ENCODE assay signal across 7 cellular contexts in the genomic region with DNA sequence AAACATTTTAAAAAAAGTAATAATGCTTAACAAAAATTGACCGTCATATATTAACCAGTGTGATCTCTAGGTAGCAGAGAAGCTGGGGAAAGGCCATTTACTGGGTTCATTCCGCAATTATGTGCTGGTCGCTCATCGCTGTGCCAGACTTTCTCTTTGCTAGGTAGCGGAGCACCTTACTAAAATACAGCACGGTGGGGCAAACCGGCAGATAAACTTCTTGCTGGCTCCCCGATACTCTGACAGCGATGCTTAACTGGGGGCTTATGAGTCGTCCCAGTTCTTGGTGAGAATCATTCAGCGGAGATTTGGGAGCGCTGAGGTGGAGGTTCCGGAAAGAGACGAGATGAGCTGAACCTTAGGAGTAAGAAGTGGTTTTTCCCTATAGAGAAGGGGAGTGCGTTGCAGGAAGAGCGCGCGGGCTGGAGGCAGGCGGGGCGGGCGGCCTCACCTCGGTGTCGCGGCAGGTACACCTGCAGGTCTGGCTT. TPM values are rescaled to one million over a fixed set of nuclear protein-coding genes. Genes with fewer than 3 reads are reported as not detected.
DNase-seq lines count a peak whose midpoint lies in the region; ATAC-seq and TF ChIP-seq lines count a peak whose summit lies in the region.

No MANE protein-coding gene starts in this region.

- peak; percentile 12 for ATAC-seq in GM21619 (IDR thresholded peaks at IDR 0.05; ENCODE audit: unreplicated experiment)
- no peak for ATAC-seq in GM18858 (IDR thresholded peaks at IDR 0.05; ENCODE audit: unreplicated experiment)
- no peak for ATAC-seq in GM18868 (IDR thresholded peaks at IDR 0.05; ENCODE audit: unreplicated experiment)
- ATAC-seq in HG02610 (IDR thresholded peaks at IDR 0.05; ENCODE audit: unreplicated experiment): no peak

- H3K4me1 ChIP-seq in Peyer's patch: peaks cover 0 to 9% (median 6%) of the 10 kb centered on the region in 4 donors
- H3K4me1 ChIP-seq in fibroblast of lung (ENCODE audit: control insufficient read depth, extremely low read depth, insufficient read depth, low read length): peaks cover 12% of the 10 kb centered on the region

- TF ChIP-seq CTCF in Peyer's patch (IDR thresholded peaks at IDR 0.05) (no peak), fibroblast of lung (conservative IDR thresholded peaks at IDR 0.05 in 1 of 2, IDR thresholded peaks at IDR 0.05 in 1 of 2; ENCODE audit: low read depth in 1 of 2, low read length in 2 of 2) (no peak), retinal pigment epithelial cell (conservative IDR thresholded peaks at IDR 0.05; ENCODE audit: low read depth, low read length) (no peak)

- H3K4me2 ChIP-seq in fibroblast of lung (ENCODE audit: extremely low read depth, insufficient read depth, low read length): peak overlapping the region; percentile 96

- H3K9me3 ChIP-seq in Peyer's patch: no peaks in the 10 kb centered on the region
- H3K9me3 ChIP-seq in fibroblast of lung (ENCODE audit: control insufficient read depth, insufficient read depth, low read depth, low read length): no peaks in the 10 kb centered on the region

- no peaks in the 10 kb centered on the region for H4K20me1 ChIP-seq in fibroblast of lung (ENCODE audit: control insufficient read depth, extremely low read depth, insufficient read depth, low read length)

- DNase-seq in Peyer's patch: no peak
- DNase-seq in fibroblast of lung (ENCODE audit: low read depth in 2 of 2): no peak
- no peak for DNase-seq in retinal pigment epithelial cell (ENCODE audit: low read depth)

- H3K27me3 ChIP-seq in Peyer's patch: no peaks in the 10 kb centered on the region
- H3K27me3 ChIP-seq in fibroblast of lung (ENCODE audit: control insufficient read depth, insufficient read depth, low read length): no peaks in the 10 kb centered on the region

- peaks cover 0 to 21% (median 0%) of the 10 kb centered on the region in 3 donors for H3K36me3 ChIP-seq in Peyer's patch
- peaks cover 9% of the 10 kb centered on the region for H3K36me3 ChIP-seq in fibroblast of lung (ENCODE audit: control insufficient read depth, insufficient read depth, low read length)

- peak overlapping the region; percentile 62 for H2AFZ ChIP-seq in fibroblast of lung (ENCODE audit: low read length)

- H3K9ac ChIP-seq in fibroblast of lung (ENCODE audit: insufficient read depth, low read length): peak overlapping the region; percentile 73

- H3K4me3 ChIP-seq in Peyer's patch (peak overlapping the region; percentile 70 to 97 (median 89)), fibroblast of lung (replicated peaks in 1 of 4; ENCODE audit: control extremely low read depth in 1 of 4, insufficient read depth in 1 of 4, low read depth in 3 of 4, low read length in 4 of 4) (peak overlapping the region; percentile 74 to 92 (median 82)), retinal pigment epithelial cell (ENCODE audit: low read length) (peak overlapping the region; percentile 83)

- no peak for TF ChIP-seq POLR2A in Peyer's patch (IDR thresholded peaks at IDR 0.05)

- peaks cover 11% of the 10 kb centered on the region for H3K79me2 ChIP-seq in fibroblast of lung (ENCODE audit: control insufficient read depth, insufficient read depth, low read length)

- H3K27ac ChIP-seq in Peyer's patch: peak overlapping the region; percentile 84 to 90 (median 84)
- peak overlapping the region; percentile 75 for H3K27ac ChIP-seq in fibroblast of lung (ENCODE audit: insufficient read depth, low read length)

RNA-seq across cellular contexts. Expression of a gene that starts 0.6 kb away (rescaled TPM):
- 10 to 100 TPM; 20.5 to 34.0 (median 25.9) TPM for total RNA-seq in Peyer's patch
- total RNA-seq in fibroblast of lung: 16.9 and 26.1 TPM in 2 replicates
- polyA plus RNA-seq in fibroblast of lung: 11.0 and 15.4 TPM in 2 replicates
- polyA plus RNA-seq in fibroblast of lung (2012): 17.2 and 21.7 TPM in 2 replicates
- 20.2 and 28.7 TPM in 2 replicates for polyA minus RNA-seq in fibroblast of lung (ENCODE audit: low replicate concordance)

RNA-seq across cellular contexts. Expression of a gene that starts 4.7 kb away (rescaled TPM):
- total RNA-seq in Peyer's patch (100 to 1,000 TPM in 1 of 4 donors, 10 to 100 TPM in 3; 49.2 to 116 (median 64.6) TPM), fibroblast of lung (34.9 and 41.1 TPM in 2 replicates)
- 53.5 and 63.5 TPM in 2 replicates for polyA plus RNA-seq in fibroblast of lung
- 39.8 and 51.6 TPM in 2 replicates for polyA plus RNA-seq in fibroblast of lung (2012)
- 36.6 and 40.1 TPM in 2 replicates for polyA minus RNA-seq in fibroblast of lung (ENCODE audit: low replicate concordance)

RNA-seq across cellular contexts. Expression of a gene that starts 8.8 kb away (rescaled TPM):
- total RNA-seq in Peyer's patch (10 to 100 TPM in 2 of 4 donors, 1 to 10 TPM in 2; 7.5 to 24.0 (median 15.5) TPM), fibroblast of lung (11.8 and 13.2 TPM in 2 replicates)
- 11.4 and 15.5 TPM in 2 replicates for polyA plus RNA-seq in fibroblast of lung
- 14.8 and 19.3 TPM in 2 replicates for polyA plus RNA-seq in fibroblast of lung (2012)
- polyA minus RNA-seq in fibroblast of lung (ENCODE audit: low replicate concordance): 36.1 and 67.5 TPM in 2 replicates

RNA-seq across cellular contexts. Expression of a gene that starts 15.7 kb away (rescaled TPM):
- total RNA-seq in Peyer's patch (100 to 1,000 TPM in 3 of 4 donors, 10 to 100 TPM in 1; 73.4 to 182 (median 134) TPM), fibroblast of lung (187 and 247 TPM in 2 replicates)
- 276 and 289 TPM in 2 replicates for polyA plus RNA-seq in fibroblast of lung
- polyA plus RNA-seq in fibroblast of lung (2012): 299 and 322 TPM in 2 replicates
- 307 and 355 TPM in 2 replicates for polyA minus RNA-seq in fibroblast of lung (ENCODE audit: low replicate concordance)

RNA-seq across cellular contexts. Expression of a gene that starts 27.0 kb away (rescaled TPM):
- total RNA-seq in Peyer's patch (10 to 100 TPM in 3 of 4 donors, 1 to 10 TPM in 1; 6.5 to 18.2 (median 16.0) TPM), fibroblast of lung (45.5 and 69.5 TPM in 2 replicates)
- 190 and 212 TPM in 2 replicates for polyA plus RNA-seq in fibroblast of lung
- polyA plus RNA-seq in fibroblast of lung (2012): 225 and 294 TPM in 2 replicates
- 129 and 239 TPM in 2 replicates for polyA minus RNA-seq in fibroblast of lung (ENCODE audit: low replicate concordance)
